21 cellular contexts compared by ENCODE assay signal in genomic region chr10:100662067-100662466, GRCh38.
"Had no signal": no experiment of that assay in that cellular context is flagged by ENCODE, and none has a peak within 500 bp of the region (broad histone marks: within the 10 kb centered on the region; RNA-seq: fewer than 3 reads in every experiment).

No MANE protein-coding gene starts in this region.

- H3K4me1 ChIP-seq: vagina had no signal

- H3K36me3 ChIP-seq: esophagus squamous epithelium, heart right ventricle, neural progenitor cell, vagina had no signal

- ATAC-seq: activated naive CD4-positive, alpha-beta T cell treated with anti-CD3 and anti-CD28 coated beads, Interleukin-2, amount 50 U/mL, for 72 hours; activated T-cell treated with anti-CD3 and anti-CD28 coated beads, Interleukin-2, amount 50 U/mL, for 72 hours; left ventricle myocardium superior; sciatic nerve; stimulated activated effector memory CD8-positive, alpha-beta T cell treated with anti-CD3 and anti-CD28 coated beads, Interleukin-12 subunit alpha, Interleukin-12 subunit beta, amount 100 ng/mL, for 72 hours had no signal

- H3K4me3 ChIP-seq: esophagus squamous epithelium, heart right ventricle, neural progenitor cell, skin epidermis, vagina had no signal

- H3K27ac ChIP-seq: epithelial cell of prostate, esophagus squamous epithelium, heart right ventricle, neural progenitor cell, skin epidermis, vagina, VCaP had no signal

- DNase-seq: activated CD4-positive, alpha-beta T cell treated with anti-CD3 and anti-CD28 coated beads for 4 hours; activated CD4-positive, alpha-beta T cell treated with anti-CD3 and anti-CD28 coated beads, Interleukin-2, amount 50 U/mL, for 4 hours; activated naive CD4-positive, alpha-beta T cell; activated T-cell treated with anti-CD3 and anti-CD28 coated beads for 4 hours; activated T-cell treated with anti-CD3 and anti-CD28 coated beads, Interleukin-2, amount 50 U/mL, for 72 hours; dermis blood vessel endothelial cell; effector CD4-positive, alpha-beta T cell; esophagus squamous epithelium; foreskin melanocyte; heart right ventricle; left ventricle myocardium superior; stimulated activated CD4-positive, alpha-beta T cell treated with anti-CD3 and anti-CD28 coated beads, Interleukin-4, amount 100 ng/mL, for 24 hours; T-helper 9 cell had no signal

- H3K9me3 ChIP-seq: esophagus squamous epithelium, heart right ventricle, vagina had no signal
